1 cellular context compared by ENCODE assay signal in the genomic region with DNA sequence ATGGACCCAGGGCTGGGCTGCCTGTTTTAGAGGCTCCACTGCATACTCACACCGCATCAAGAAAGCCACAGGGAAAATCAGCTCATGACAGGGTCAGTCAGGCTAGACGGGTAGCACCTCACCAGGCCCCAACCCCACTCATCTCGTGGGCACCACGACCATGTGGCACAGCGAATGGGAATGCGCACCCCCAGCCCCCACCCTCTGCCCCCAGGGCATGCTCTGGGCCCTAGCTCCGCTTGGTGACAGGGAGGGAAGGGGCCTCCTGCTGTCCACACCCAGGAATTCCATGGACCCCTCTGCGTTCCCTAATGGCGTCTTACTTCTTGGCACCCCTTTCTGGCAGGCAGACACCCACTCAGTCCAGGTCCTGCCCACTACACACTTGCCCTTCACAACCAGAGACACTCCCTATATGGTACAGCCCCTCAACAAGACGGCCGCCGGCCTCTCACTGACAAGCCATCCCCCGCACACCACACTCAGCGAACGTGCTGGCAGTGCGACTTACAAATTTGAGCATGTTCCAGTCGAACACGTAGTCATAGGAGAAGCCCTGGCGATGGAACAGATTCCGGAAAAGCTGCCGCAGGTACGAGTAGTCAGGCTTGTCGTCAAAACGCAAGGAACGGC.
TF ChIP-seq lines count a peak whose summit lies in the region.

No MANE protein-coding gene starts in this region.

TF ChIP-seq in K562, 482 proteins besides CTCF, POLR2A, EP300 and RAD21:
- TF ChIP-seq POLR2G (IDR thresholded peaks at IDR 0.05; ENCODE audit: low read depth, low read length) (peak; percentile 4; the same call in 1 of the 2 replicates), CBFA2T3 (IDR thresholded peaks at IDR 0.05) (no peak), SUPT5H (IDR thresholded peaks at IDR 0.05) (peak; percentile 21; the same call in 1 of the 2 replicates)
